5 cellular contexts compared by ENCODE assay signal in genomic region chr16:24856871-24857270, GRCh38. TPM values are rescaled to one million over a fixed set of nuclear protein-coding genes. Genes with fewer than 3 reads are reported as not detected.
"Had no signal": no experiment of that assay in that cellular context is flagged by ENCODE, and none has a peak within 500 bp of the region (broad histone marks: within the 10 kb centered on the region; RNA-seq: fewer than 3 reads in every experiment).

No MANE protein-coding gene starts in this region.

RNA-seq across cellular contexts. Expression of gene SLC5A11, which starts 11.1 kb away (rescaled TPM):
- total RNA-seq: Right ventricle myocardium inferior, Right ventricle myocardium superior, RPMI7951, SK-MEL-5 had no signal
- polyA plus RNA-seq: SK-N-SH had no signal
